9 cellular contexts compared by ENCODE assay signal in the genomic region with DNA sequence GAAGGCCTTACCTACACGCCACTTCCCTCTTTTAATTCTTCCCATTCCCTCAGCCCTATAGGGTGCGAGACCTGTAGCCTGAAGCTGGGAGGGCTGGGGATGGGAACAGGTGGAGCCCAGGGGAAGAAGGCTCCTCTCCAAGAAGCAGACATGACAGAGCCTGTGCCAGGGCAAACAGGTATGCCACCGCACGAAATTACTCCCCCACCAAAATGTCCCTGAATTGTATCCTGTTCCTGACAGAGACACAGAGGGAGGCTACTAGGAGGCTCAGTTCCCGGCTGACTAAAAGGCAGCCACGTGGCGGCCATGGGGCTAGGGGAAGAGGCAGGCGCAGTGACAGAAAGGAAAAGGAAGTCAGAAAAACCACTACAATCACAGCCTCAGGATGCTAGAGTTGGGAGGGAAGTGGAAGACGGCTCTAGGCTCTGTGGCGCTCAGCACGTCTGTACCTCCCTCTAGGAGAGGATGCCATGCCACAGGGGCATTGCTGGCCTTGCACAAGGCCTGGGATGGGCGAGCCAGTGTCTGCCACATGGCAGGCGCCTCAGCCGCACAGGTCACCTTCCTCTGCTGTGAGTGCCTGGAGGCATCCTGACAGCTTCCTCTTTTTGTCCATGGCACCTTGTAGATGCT. TPM values are rescaled to one million over a fixed set of nuclear protein-coding genes. Genes with fewer than 3 reads are reported as not detected.
DNase-seq lines count a peak whose midpoint lies in the region; ATAC-seq and TF ChIP-seq lines count a peak whose summit lies in the region.
"Had no signal": no experiment of that assay in that cellular context is flagged by ENCODE, and none has a peak within 500 bp of the region (broad histone marks: within the 10 kb centered on the region; RNA-seq: fewer than 3 reads in every experiment).

No MANE protein-coding gene starts in this region.

- no peak overlapping the region for H3K18ac ChIP-seq in mesenchymal stem cell (ENCODE audit: low read depth in 1 of 2, low read length in 2 of 2)

- peak overlapping the region; percentile 29 for H2AK5ac ChIP-seq in mesenchymal stem cell (ENCODE audit: low read length, severe bottlenecking)

- H3K4me2 ChIP-seq in mesenchymal stem cell (ENCODE audit: low read length, poor library complexity, severe bottlenecking) (no peak overlapping the region), hepatocyte (no peak overlapping the region)

- intact Hi-C loops in CD14-positive monocyte (cut with micrococcal nuclease): loop anchor here (2.0 to 10.0 kb wide), 4 partner anchors 15 to 70 kb away; a partner anchor contains a TSS

- H3K4me3 ChIP-seq in mesenchymal stem cell (ENCODE audit: insufficient read depth in 1 of 2, low read depth in 1 of 2, low read length in 2 of 2) (no peak overlapping the region), hepatocyte (no peak overlapping the region)

- H3K9me3 Mint-ChIP-seq in CD14-positive monocyte (no peaks in the 10 kb centered on the region), glutamatergic neuron (ENCODE audit: unreplicated experiment) (peaks cover 3% of the 10 kb centered on the region)
- H3K9me3 Mint-ChIP-seq in activated naive CD8-positive, alpha-beta T cell treated with anti-CD3 and anti-CD28 coated beads, Interleukin-2, amount 10 ng/mL, durations not matched to agents 7 days and 5 days: no peaks in the 10 kb centered on the region

- no peak overlapping the region for H2BK5ac ChIP-seq in mesenchymal stem cell (ENCODE audit: low read depth, low read length, poor library complexity, severe bottlenecking)

- peaks cover 22% of the 10 kb centered on the region for H3K79me2 ChIP-seq in hepatocyte

- peak overlapping the region; percentile 52 to 73 for H3K4me3 Mint-ChIP-seq in CD14-positive monocyte
- peak overlapping the region; percentile 71 for H3K4me3 Mint-ChIP-seq in activated naive CD8-positive, alpha-beta T cell treated with anti-CD3 and anti-CD28 coated beads, Interleukin-2, amount 10 ng/mL, durations not matched to agents 7 days and 5 days
- H3K4me3 Mint-ChIP-seq in glutamatergic neuron (ENCODE audit: unreplicated experiment): no peak overlapping the region

- no peaks in the 10 kb centered on the region for H4K20me1 ChIP-seq in hepatocyte (ENCODE audit: insufficient read depth, poor library complexity, severe bottlenecking)

- no peak overlapping the region for H2AFZ ChIP-seq in mesenchymal stem cell (ENCODE audit: low read depth, low read length)
- no peak overlapping the region for H2AFZ ChIP-seq in hepatocyte

- POLR2A ChIA-PET in activated naive CD8-positive, alpha-beta T cell treated with anti-CD3 and anti-CD28 coated beads, Interleukin-2, amount 10 ng/mL, durations not matched to agents 7 days and 5 days (lab: Charles Lee): interaction anchor here (0.5 to 3.9 kb wide), 3 partner anchors 8 to 431 kb away, joined by 4 to 27 read pairs (median 17); no protein-coding TSS in a partner anchor

- no peaks in the 10 kb centered on the region for H3K27me3 ChIP-seq in mesenchymal stem cell (ENCODE audit: control insufficient read depth in 1 of 2, insufficient read depth in 1 of 2, low read length in 2 of 2)
- H3K27me3 ChIP-seq in hepatocyte: no peaks in the 10 kb centered on the region

- no peaks in the 10 kb centered on the region for H3K9me3 ChIP-seq in mesenchymal stem cell (ENCODE audit: control insufficient read depth, low read length)
- H3K9me3 ChIP-seq in hepatocyte (ENCODE audit: low read depth): no peaks in the 10 kb centered on the region

- H3K4me1 Mint-ChIP-seq in CD14-positive monocyte: peaks cover 70% of the 10 kb centered on the region
- H3K4me1 Mint-ChIP-seq in activated naive CD8-positive, alpha-beta T cell treated with anti-CD3 and anti-CD28 coated beads, Interleukin-2, amount 10 ng/mL, durations not matched to agents 7 days and 5 days: peaks cover 27% of the 10 kb centered on the region
- H3K4me1 Mint-ChIP-seq in glutamatergic neuron (ENCODE audit: low read depth, unreplicated experiment): no peaks in the 10 kb centered on the region

- H3K4ac ChIP-seq in mesenchymal stem cell (ENCODE audit: low read depth in 1 of 2, low read length in 2 of 2): no peak overlapping the region

- peak; percentile 74 for DNase-seq in CD14-positive monocyte (ENCODE audit: low spot score)
- DNase-seq in OCI-M1 (lab: John Stamatoyannopoulos, UW): peak; percentile 34
- peak; percentile 58 for DNase-seq in activated naive CD8-positive, alpha-beta T cell treated with anti-CD3 and anti-CD28 coated beads, Interleukin-2, amount 10 ng/mL, durations not matched to agents 7 days and 5 days
- no peak for DNase-seq in mesenchymal stem cell
- DNase-seq in NCI-H2081 treated with DMSO at 0.1 percent for 48 hours (lab: John Stamatoyannopoulos, UW): no peak
- no peak for DNase-seq in hepatocyte (ENCODE audit: low spot score)
- DNase-seq in glutamatergic neuron: no peak

- no peak overlapping the region for H2BK15ac ChIP-seq in mesenchymal stem cell (ENCODE audit: low read depth, poor library complexity, severe bottlenecking)

- H3K9me2 ChIP-seq in hepatocyte (replicated peaks; ENCODE audit: insufficient read depth): no peaks in the 10 kb centered on the region

- no peak overlapping the region for H3K23ac ChIP-seq in mesenchymal stem cell (ENCODE audit: low read length in 2 of 2)

- no peak for TF ChIP-seq CTCF in CD14-positive monocyte (IDR thresholded peaks at IDR 0.05)
- TF ChIP-seq CTCF in hepatocyte (IDR thresholded peaks at IDR 0.05; ENCODE audit: poor library complexity): no peak
- TF ChIP-seq CTCF in glutamatergic neuron (IDR thresholded peaks at IDR 0.05; ENCODE audit: partially characterized antibody, unreplicated experiment): no peak

- no peak overlapping the region for H2BK120ac ChIP-seq in mesenchymal stem cell (ENCODE audit: low read depth, low read length)

- peaks cover 0 to 21% of the 10 kb centered on the region in 2 experiments for H3K36me3 ChIP-seq in mesenchymal stem cell (ENCODE audit: control insufficient read depth in 1 of 2, insufficient read depth in 2 of 2, low read depth in 1 of 2, low read length in 2 of 2)
- no peaks in the 10 kb centered on the region for H3K36me3 ChIP-seq in hepatocyte (replicated peaks; ENCODE audit: insufficient read depth, low read depth)

- WGBS in mesenchymal stem cell: 84% methylated on average over 9 of the region's 14 CpGs
- 86% methylated on average over 14 of the region's 14 CpGs for WGBS in hepatocyte (ENCODE audit: low lambda C conversion rate, missing lambda C conversion rate)

- H4K8ac ChIP-seq in mesenchymal stem cell (ENCODE audit: low read length): no peak overlapping the region

- H3K27ac Mint-ChIP-seq in CD14-positive monocyte (peak overlapping the region; percentile 92 to 97 (median 95)), glutamatergic neuron (ENCODE audit: unreplicated experiment) (no peak overlapping the region)
- H3K27ac Mint-ChIP-seq in activated naive CD8-positive, alpha-beta T cell treated with anti-CD3 and anti-CD28 coated beads, Interleukin-2, amount 10 ng/mL, durations not matched to agents 7 days and 5 days: peak overlapping the region; percentile 91

- H3K27ac ChIP-seq in mesenchymal stem cell (ENCODE audit: low read length, poor library complexity, severe bottlenecking): no peak overlapping the region
- no peak overlapping the region for H3K27ac ChIP-seq in hepatocyte
- H3K27ac ChIP-seq: C4-2B had no signal

- H3K79me1 ChIP-seq in mesenchymal stem cell (replicated peaks; ENCODE audit: low read length, poor library complexity, severe bottlenecking): peaks cover 55% of the 10 kb centered on the region

- no peak overlapping the region for H3K9ac ChIP-seq in mesenchymal stem cell (ENCODE audit: low read length)

- H3K4me1 ChIP-seq in mesenchymal stem cell (ENCODE audit: control insufficient read depth, insufficient read depth, low read depth, low read length) (peaks cover 60% of the 10 kb centered on the region), hepatocyte (ENCODE audit: insufficient read depth) (peaks cover 11% of the 10 kb centered on the region)

- H2BK12ac ChIP-seq in mesenchymal stem cell (ENCODE audit: low read length in 2 of 2): no peak overlapping the region

- H4K91ac ChIP-seq in mesenchymal stem cell (ENCODE audit: low read length): no peak overlapping the region

- ATAC-seq in activated naive CD8-positive, alpha-beta T cell treated with anti-CD3 and anti-CD28 coated beads, Interleukin-2, amount 10 ng/mL, durations not matched to agents 7 days and 5 days (ENCODE audit: low read depth): peak; percentile 79
- no peak for ATAC-seq in HG03460 (IDR thresholded peaks at IDR 0.05; ENCODE audit: unreplicated experiment)

- H3K14ac ChIP-seq in mesenchymal stem cell (ENCODE audit: low read length in 2 of 2): no peak overlapping the region

- H3K36me3 Mint-ChIP-seq in CD14-positive monocyte (peaks cover 39 to 57% of the 10 kb centered on the region in 2 donors), glutamatergic neuron (ENCODE audit: unreplicated experiment) (no peaks in the 10 kb centered on the region)
- H3K36me3 Mint-ChIP-seq in activated naive CD8-positive, alpha-beta T cell treated with anti-CD3 and anti-CD28 coated beads, Interleukin-2, amount 10 ng/mL, durations not matched to agents 7 days and 5 days: peaks cover 6% of the 10 kb centered on the region

- no peaks in the 10 kb centered on the region for H3K27me3 Mint-ChIP-seq in CD14-positive monocyte (ENCODE audit: low read depth in 3 of 3)
- H3K27me3 Mint-ChIP-seq in activated naive CD8-positive, alpha-beta T cell treated with anti-CD3 and anti-CD28 coated beads, Interleukin-2, amount 10 ng/mL, durations not matched to agents 7 days and 5 days: peaks cover 1% of the 10 kb centered on the region
- peaks cover 15% of the 10 kb centered on the region for H3K27me3 Mint-ChIP-seq in glutamatergic neuron (ENCODE audit: unreplicated experiment)

RNA-seq across cellular contexts. Expression of a gene that starts 27.7 kb away (rescaled TPM):
- 10 to 100 TPM; 42.6 to 60.0 TPM for polyA plus RNA-seq in CD14-positive monocyte
- total RNA-seq in activated naive CD8-positive, alpha-beta T cell treated with anti-CD3 and anti-CD28 coated beads, Interleukin-2, amount 10 ng/mL, durations not matched to agents 7 days and 5 days: 10 to 100 TPM; 17.6 TPM
- 7.4 TPM for polyA plus RNA-seq in mesenchymal stem cell (2013, experiment 1 of 2)
- 7.9 TPM for polyA plus RNA-seq in mesenchymal stem cell (2013, experiment 2 of 2)
- total RNA-seq in hepatocyte: 10.1 and 14.2 TPM in 2 replicates
- polyA plus RNA-seq in hepatocyte: 23.7 and 32.7 TPM in 2 replicates
- total RNA-seq in glutamatergic neuron (ENCODE audit: unreplicated experiment): 3.1 TPM

RNA-seq across cellular contexts. Expression of a gene that starts 39.5 kb away (rescaled TPM):
- polyA plus RNA-seq in CD14-positive monocyte: not detected
- not detected for total RNA-seq in activated naive CD8-positive, alpha-beta T cell treated with anti-CD3 and anti-CD28 coated beads, Interleukin-2, amount 10 ng/mL, durations not matched to agents 7 days and 5 days
- not detected for polyA plus RNA-seq in mesenchymal stem cell (2013, experiment 1 of 2)
- not detected for polyA plus RNA-seq in mesenchymal stem cell (2013, experiment 2 of 2)
- total RNA-seq in hepatocyte: 114 and 128 TPM in 2 replicates
- 67.4 and 109 TPM in 2 replicates for polyA plus RNA-seq in hepatocyte
- not detected for total RNA-seq in glutamatergic neuron (ENCODE audit: unreplicated experiment)

Comparison
In these comparisons a context has a peak if more than half of its experiments do, and no peak if none do; other contexts are left out.
1. DNase-seq: peak in CD14-positive monocyte (single experiment), OCI-M1 (single experiment) and activated naive CD8-positive, alpha-beta T cell treated with anti-CD3 and anti-CD28 coated beads, Interleukin-2, amount 10 ng/mL, durations not matched to agents 7 days and 5 days (single experiment); none in mesenchymal stem cell (single experiment), NCI-H2081 treated with DMSO at 0.1 percent for 48 hours (single experiment), hepatocyte (single experiment) and glutamatergic neuron (single experiment).
2. RNA of a gene that starts 39.5 kb away (total RNA-seq): 114 to 128 TPM in hepatocyte; not detected in activated naive CD8-positive, alpha-beta T cell treated with anti-CD3 and anti-CD28 coated beads, Interleukin-2, amount 10 ng/mL, durations not matched to agents 7 days and 5 days and not detected in glutamatergic neuron (single experiment); every median in the first group is over 100 times any median in the second.